Comparison of ENCODE assay signal across 12 cellular contexts in genomic region chrX:107935200-107935599, GRCh38. TPM values are rescaled to one million over a fixed set of nuclear protein-coding genes. Genes with fewer than 3 reads are reported as not detected.
DNase-seq lines count a peak whose midpoint lies in the region; ATAC-seq and TF ChIP-seq lines count a peak whose summit lies in the region.
"Had no signal": no experiment of that assay in that cellular context is flagged by ENCODE, and none has a peak within 500 bp of the region (broad histone marks: within the 10 kb centered on the region; RNA-seq: fewer than 3 reads in every experiment).

No MANE protein-coding gene starts in this region.

- no peaks in the 10 kb centered on the region for H3K79me2 ChIP-seq in ACC112 (ENCODE audit: control insufficient read depth, insufficient read depth, low read length, unreplicated experiment)

- TF ChIP-seq CTCF in MCF 10A (IDR thresholded peaks at IDR 0.05; ENCODE audit: unreplicated experiment): no peak

- H3K9ac ChIP-seq in HUES48 (ENCODE audit: low read depth, low read length): no peak overlapping the region

- H3K4me1 Mint-ChIP-seq in MCF 10A (ENCODE audit: insufficient read depth, unreplicated experiment): peaks cover 13% of the 10 kb centered on the region

- no peak for ATAC-seq in GM19328 (IDR thresholded peaks at IDR 0.05; ENCODE audit: unreplicated experiment)

- H3K27me3 ChIP-seq in ACC112 (ENCODE audit: insufficient read depth, low read length) (no peaks in the 10 kb centered on the region), HUES48 (ENCODE audit: control insufficient read depth, insufficient read depth, low read length) (peaks cover 4% of the 10 kb centered on the region)

- H3K4me1 ChIP-seq in ACC112 (ENCODE audit: control insufficient read depth, insufficient read depth, low read length, unreplicated experiment) (no peaks in the 10 kb centered on the region), HUES48 (ENCODE audit: control insufficient read depth, insufficient read depth, low read length) (peaks cover 15% of the 10 kb centered on the region)
- H3K4me1 ChIP-seq: pancreas had no signal

- no peaks in the 10 kb centered on the region for H3K36me3 ChIP-seq in ACC112 (ENCODE audit: insufficient read depth, low read length)
- H3K36me3 ChIP-seq in HUES48 (ENCODE audit: control insufficient read depth, insufficient read depth, low read length): peaks cover 14% of the 10 kb centered on the region
- H3K36me3 ChIP-seq: pancreas had no signal

- CTCF ChIA-PET in MCF 10A (lab: Yijun Ruan, JAX): interaction anchor here (0.6 kb wide), 1 partner anchor 22 kb away, joined by 3 read pairs; no protein-coding TSS in a partner anchor

- H3K27me3 Mint-ChIP-seq in MCF 10A (ENCODE audit: insufficient read depth, unreplicated experiment): peaks cover 47% of the 10 kb centered on the region

- peak overlapping the region; percentile 39 for H3K27ac Mint-ChIP-seq in MCF 10A (ENCODE audit: low read depth, unreplicated experiment)

- BruUV-seq in MCF 10A (replicated peaks; lab: Mats Ljungman, UMichigan): no TSS peak

- peak overlapping the region; percentile 84 for H3K4me3 Mint-ChIP-seq in MCF 10A (ENCODE audit: unreplicated experiment)

- H3K27ac ChIP-seq in ACC112 (ENCODE audit: low read depth, low read length) (peak overlapping the region; percentile 34; the same call in 1 of the 2 replicates), HUES48 (ENCODE audit: low read depth, low read length) (no peak overlapping the region)
- H3K27ac ChIP-seq: C4-2B, pancreas had no signal

- H3K9me3 Mint-ChIP-seq in MCF 10A (ENCODE audit: unreplicated experiment): no peaks in the 10 kb centered on the region

- peak; percentile 76 for DNase-seq in MCF 10A (ENCODE audit: unreplicated experiment)
- peak; percentile 49 for DNase-seq in iris pigment epithelial cell (ENCODE audit: low read depth)
- DNase-seq in GDM1 (lab: John Stamatoyannopoulos, UW): no peak
- DNase-seq in DMS79 (lab: John Stamatoyannopoulos, UW): no peak
- DNase-seq in SIG-M5 treated with dmso at 0.1 percent for 504 hours (lab: John Stamatoyannopoulos, UW; ENCODE audit: unreplicated experiment): no peak
- DNase-seq: NCI-H146, SW 1271 had no signal

- no peaks in the 10 kb centered on the region for H3K9me3 ChIP-seq in HUES48 (ENCODE audit: control insufficient read depth, insufficient read depth, low read length)
- H3K9me3 ChIP-seq: pancreas had no signal

- H3K36me3 Mint-ChIP-seq in MCF 10A (ENCODE audit: insufficient read depth, unreplicated experiment): peaks cover 4% of the 10 kb centered on the region

- H2AFZ ChIP-seq in ACC112 (ENCODE audit: low read length, unreplicated experiment): no peak overlapping the region

- peak overlapping the region; percentile 84 for H3K4me3 ChIP-seq in ACC112 (ENCODE audit: low read depth, low read length)
- peak overlapping the region; percentile 77 for H3K4me3 ChIP-seq in HUES48 (ENCODE audit: low read depth, low read length)

- intact Hi-C loops in MCF 10A (cut with micrococcal nuclease): no loop called here

- POLR2A ChIA-PET in MCF 10A (lab: Yijun Ruan, JAX): no interaction called here

RNA-seq across cellular contexts. Expression of gene TEX13B, which starts 47.0 kb away (rescaled TPM):
- total RNA-seq in MCF 10A (2022): not detected in 2 replicates
- total RNA-seq: pancreas had no signal

Comparison
In these comparisons a context has a peak if more than half of its experiments do, and no peak if none do; other contexts are left out.
1. DNase-seq: peak in MCF 10A (single experiment) and iris pigment epithelial cell (single experiment); none in GDM1 (single experiment), DMS79 (single experiment) and SIG-M5 treated with dmso at 0.1 percent for 504 hours (single experiment).